21 cellular contexts compared by ENCODE assay signal in the genomic region with DNA sequence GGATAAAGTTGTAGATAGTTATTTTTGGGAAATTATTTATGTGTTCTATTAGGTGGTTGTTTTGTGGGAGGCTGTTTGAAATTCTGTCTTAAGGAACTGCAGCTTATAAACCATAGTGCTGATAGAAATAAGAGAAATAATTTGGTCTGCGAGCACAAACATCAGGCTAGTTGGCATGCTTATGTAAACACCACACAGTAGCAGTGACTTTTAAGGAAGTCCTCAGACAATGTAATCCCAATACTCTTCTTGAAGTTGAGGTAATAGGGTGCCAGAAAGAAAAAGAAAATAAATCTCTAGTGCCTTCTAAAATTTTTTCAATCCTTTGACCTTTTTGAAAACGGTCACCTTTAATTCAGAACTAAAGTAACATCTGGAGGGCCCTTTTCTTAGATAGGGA. TPM values are rescaled to one million over a fixed set of nuclear protein-coding genes. Genes with fewer than 3 reads are reported as not detected.
"Had no signal": no experiment of that assay in that cellular context is flagged by ENCODE, and none has a peak within 500 bp of the region (broad histone marks: within the 10 kb centered on the region; RNA-seq: fewer than 3 reads in every experiment).

No MANE protein-coding gene starts in this region.

- H3K4me3 Mint-ChIP-seq: activated CD4-positive, alpha-beta T cell treated with anti-CD3 and anti-CD28 coated beads, Interleukin-2, amount 10 ng/mL, durations not matched to agents 24 days and 14 days; activated CD8-positive, alpha-beta T cell treated with anti-CD3 and anti-CD28 coated beads, Interleukin-2, amount 10 ng/mL, durations not matched to agents 7 days and 5 days; activated naive CD4-positive, alpha-beta T cell treated with anti-CD3 and anti-CD28 coated beads, Interleukin-2, amount 10 ng/mL, durations not matched to agents 7 days and 5 days; activated naive CD8-positive, alpha-beta T cell treated with anti-CD3 and anti-CD28 coated beads, Interleukin-2, amount 50 U/mL, for 24 hours; activated T-cell treated with anti-CD3 and anti-CD28 coated beads, Interleukin-2, amount 50 U/mL, for 4 hours; central memory CD8-positive, alpha-beta T cell; natural killer cell; T-cell had no signal

- DNase-seq: activated CD4-positive, CD25-positive, alpha-beta regulatory T cell; activated CD8-positive, alpha-beta T cell treated with anti-CD3 and anti-CD28 coated beads, Interleukin-2, amount 10 ng/mL, durations not matched to agents 7 days and 5 days; activated naive CD4-positive, alpha-beta T cell treated with anti-CD3 and anti-CD28 coated beads, Interleukin-2, amount 10 ng/mL, durations not matched to agents 7 days and 5 days; activated naive CD8-positive, alpha-beta T cell treated with anti-CD3 and anti-CD28 coated beads, Interleukin-2, amount 50 U/mL, for 24 hours; activated T-cell treated with anti-CD3 and anti-CD28 coated beads, Interleukin-2, amount 50 U/mL, for 4 hours; anterior cingulate cortex; brain microvascular endothelial cell; cortex of kidney; effector CD4-positive, alpha-beta T cell; esophagus squamous epithelium; mesendoderm; natural killer cell; posterior cingulate gyrus; stimulated activated CD4-positive, alpha-beta T cell treated with anti-CD3 and anti-CD28 coated beads, Interleukin-2, amount 100 ng/mL, for 24 hours; stimulated activated naive CD8-positive, alpha-beta T cell treated with anti-CD3 and anti-CD28 coated beads, Interleukin-15, Interleukin-2, amounts not matched to agents 100 U/mL and 50 U/mL, for 24 hours; T-cell; T-helper 9 cell; upper lobe of left lung had no signal

- H3K4me1 Mint-ChIP-seq: activated CD4-positive, alpha-beta T cell treated with anti-CD3 and anti-CD28 coated beads, Interleukin-2, amount 10 ng/mL, durations not matched to agents 24 days and 14 days; activated naive CD4-positive, alpha-beta T cell treated with anti-CD3 and anti-CD28 coated beads, Interleukin-2, amount 10 ng/mL, durations not matched to agents 7 days and 5 days; activated naive CD8-positive, alpha-beta T cell treated with anti-CD3 and anti-CD28 coated beads, Interleukin-2, amount 50 U/mL, for 24 hours; central memory CD8-positive, alpha-beta T cell; natural killer cell; T-cell had no signal

- H3K9me3 ChIP-seq: esophagus squamous epithelium, upper lobe of left lung had no signal

- H3K27ac Mint-ChIP-seq: activated CD4-positive, alpha-beta T cell treated with anti-CD3 and anti-CD28 coated beads, Interleukin-2, amount 10 ng/mL, durations not matched to agents 24 days and 14 days; activated CD8-positive, alpha-beta T cell treated with anti-CD3 and anti-CD28 coated beads, Interleukin-2, amount 10 ng/mL, durations not matched to agents 7 days and 5 days; activated naive CD4-positive, alpha-beta T cell treated with anti-CD3 and anti-CD28 coated beads, Interleukin-2, amount 10 ng/mL, durations not matched to agents 7 days and 5 days; activated naive CD8-positive, alpha-beta T cell treated with anti-CD3 and anti-CD28 coated beads, Interleukin-2, amount 50 U/mL, for 24 hours; natural killer cell; T-cell had no signal

- ATAC-seq: activated CD8-positive, alpha-beta T cell treated with anti-CD3 and anti-CD28 coated beads, Interleukin-2, amount 10 ng/mL, durations not matched to agents 7 days and 5 days; activated naive CD8-positive, alpha-beta T cell treated with anti-CD3 and anti-CD28 coated beads, Interleukin-2, amount 50 U/mL, for 24 hours; activated T-cell treated with anti-CD3 and anti-CD28 coated beads, Interleukin-2, amount 50 U/mL, for 4 hours; natural killer cell; stimulated activated naive CD8-positive, alpha-beta T cell treated with anti-CD3 and anti-CD28 coated beads, Interleukin-15, Interleukin-2, amounts not matched to agents 100 U/mL and 50 U/mL, for 24 hours; T-cell had no signal

- H3K36me3 Mint-ChIP-seq: activated naive CD4-positive, alpha-beta T cell treated with anti-CD3 and anti-CD28 coated beads, Interleukin-2, amount 10 ng/mL, durations not matched to agents 7 days and 5 days; natural killer cell; T-cell had no signal

- H3K36me3 ChIP-seq: brain microvascular endothelial cell, esophagus squamous epithelium, upper lobe of left lung had no signal

- H3K27me3 Mint-ChIP-seq: central memory CD8-positive, alpha-beta T cell had no signal

- H3K4me3 ChIP-seq: esophagus squamous epithelium, SK-N-MC, upper lobe of left lung had no signal

- H3K27me3 ChIP-seq: brain microvascular endothelial cell, esophagus squamous epithelium, upper lobe of left lung had no signal

- H3K9me3 Mint-ChIP-seq: activated CD4-positive, alpha-beta T cell treated with anti-CD3 and anti-CD28 coated beads, Interleukin-2, amount 10 ng/mL, durations not matched to agents 24 days and 14 days; activated naive CD4-positive, alpha-beta T cell treated with anti-CD3 and anti-CD28 coated beads, Interleukin-2, amount 10 ng/mL, durations not matched to agents 7 days and 5 days; activated naive CD8-positive, alpha-beta T cell treated with anti-CD3 and anti-CD28 coated beads, Interleukin-2, amount 50 U/mL, for 24 hours; activated T-cell treated with anti-CD3 and anti-CD28 coated beads, Interleukin-2, amount 50 U/mL, for 4 hours; central memory CD8-positive, alpha-beta T cell; natural killer cell; T-cell had no signal

- H3K27ac ChIP-seq: brain microvascular endothelial cell, SK-N-MC had no signal

RNA-seq across cellular contexts. Expression of gene KL, which starts 23.9 kb away (rescaled TPM):
- total RNA-seq: natural killer cell had no signal
